In genomic region chr1:82405333-82405732, GRCh38 we compare ENCODE assay signal across 4 cellular contexts.
"Had no signal": no experiment of that assay in that cellular context is flagged by ENCODE, and none has a peak within 500 bp of the region (broad histone marks: within the 10 kb centered on the region; RNA-seq: fewer than 3 reads in every experiment).

No MANE protein-coding gene starts in this region.

- H3K4me2 ChIP-seq: GM23338 had no signal

- DNase-seq: H9, HCEC 1CT had no signal

- H3K27ac ChIP-seq: HL-60 had no signal

- H2AFZ ChIP-seq: GM23338 had no signal

- H3K4me3 ChIP-seq: GM23338 had no signal
